ENCODE assay signal across 2 cellular contexts in genomic region chr9:114192539-114192938, GRCh38.
A peak's percentile ranks its signal among the peaks of the same experiment; 100 is the strongest.
TF ChIP-seq lines count a peak whose summit lies in the region.

No MANE protein-coding gene starts in this region.

TF ChIP-seq in HepG2, 621 proteins besides CTCF, POLR2A, EP300 and RAD21:
- TF ChIP-seq RBM22 (optimal IDR thresholded peaks at IDR 0.05; ENCODE audit: low read length) (peak; percentile 68), ZKSCAN1 (IDR thresholded peaks at IDR 0.05; ENCODE audit: low read length) (peak; percentile 83), RFX3 (CRISPR knock-in tag; IDR thresholded peaks at IDR 0.05) (no peak)

TF ChIP-seq in K562, 482 proteins besides CTCF, POLR2A, EP300 and RAD21:
- TF ChIP-seq KLF13 (tag; IDR thresholded peaks at IDR 0.05; ENCODE audit: borderline replicate concordance, low read depth), result no peak
- TF ChIP-seq ZKSCAN1 (IDR thresholded peaks at IDR 0.05; ENCODE audit: low read depth, low read length), result 0 out of 2 replicates have a peak, but pooled peaks have one; percentile 34
